Comparison of ENCODE assay signal across 1 cellular context in genomic region chr16:84738255-84739038, GRCh38.
TF ChIP-seq lines count a peak whose summit lies in the region.

No MANE protein-coding gene starts in this region.

TF ChIP-seq in WTC11, 78 proteins besides CTCF, POLR2A, EP300 and RAD21 (continued from another document):
- TF ChIP-seq ZNF281 (CRISPR knock-in tag; IDR thresholded peaks at IDR 0.05): no peak
- TF ChIP-seq ZNF219 (CRISPR knock-in tag; IDR thresholded peaks at IDR 0.05; ENCODE audit: borderline replicate concordance): no peak
- TF ChIP-seq IRF2 (CRISPR knock-in tag; IDR thresholded peaks at IDR 0.05; ENCODE audit: borderline replicate concordance, low read depth): no peak
- no peak for TF ChIP-seq ZSCAN18 (CRISPR knock-in tag; IDR thresholded peaks at IDR 0.05)
- TF ChIP-seq ARID4B (CRISPR knock-in tag; IDR thresholded peaks at IDR 0.05; ENCODE audit: borderline replicate concordance): no peak
- TF ChIP-seq AR (CRISPR knock-in tag; IDR thresholded peaks at IDR 0.05): no peak
- no peak for TF ChIP-seq E2F5 (CRISPR knock-in tag; IDR thresholded peaks at IDR 0.05)
- TF ChIP-seq MXD4 (CRISPR knock-in tag; IDR thresholded peaks at IDR 0.05; ENCODE audit: borderline replicate concordance): no peak
- TF ChIP-seq ATF3 (CRISPR knock-in tag; conservative IDR thresholded peaks at IDR 0.05): no peak
- no peak for TF ChIP-seq HMGXB4 (CRISPR knock-in tag; IDR thresholded peaks at IDR 0.05)
